In the genomic region with DNA sequence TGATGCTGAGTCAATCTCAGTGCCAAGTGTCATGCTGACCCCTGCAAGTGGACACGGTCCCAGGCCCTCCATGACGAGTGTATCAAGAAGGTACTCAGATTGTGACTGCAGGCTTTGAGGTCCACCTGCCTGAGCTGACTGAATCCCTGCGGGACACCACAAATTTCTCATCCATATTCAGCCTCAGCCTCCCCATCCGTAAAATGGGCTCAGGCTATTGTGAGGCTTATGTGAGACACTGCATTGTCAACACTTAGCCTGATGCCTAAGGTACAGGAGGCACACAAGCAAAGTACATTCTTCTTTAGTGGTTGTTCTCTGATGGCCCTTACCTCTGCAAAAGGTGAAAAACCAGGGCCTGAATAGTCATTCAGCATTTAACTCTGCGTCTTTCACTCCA, we compare ENCODE assay signal across 8 cellular contexts.
"Had no signal": no experiment of that assay in that cellular context is flagged by ENCODE, and none has a peak within 500 bp of the region (broad histone marks: within the 10 kb centered on the region; RNA-seq: fewer than 3 reads in every experiment).

No MANE protein-coding gene starts in this region.

- H3K36me3 Mint-ChIP-seq: IgD-negative memory B cell had no signal

- H3K27ac Mint-ChIP-seq: GM23338, IgD-negative memory B cell had no signal

- H3K4me3 Mint-ChIP-seq: GM23338, IgD-negative memory B cell had no signal

- H3K27ac ChIP-seq: HL-60 had no signal

- H3K9me3 ChIP-seq: HAP-1 had no signal

- H3K9me3 Mint-ChIP-seq: GM23338, IgD-negative memory B cell had no signal

- FAIRE-seq: H1 had no signal

- H3K4me3 ChIP-seq: GM23338, HAP-1 had no signal

- ATAC-seq: GM23338, HCT116 had no signal

- H3K4me1 ChIP-seq: HAP-1 had no signal

- DNase-seq: H7, KG1 had no signal
